Comparison of ENCODE assay signal across 25 cellular contexts in genomic region chr4:57051524-57051923, GRCh38. TPM values are rescaled to one million over a fixed set of nuclear protein-coding genes. Genes with fewer than 3 reads are reported as not detected.
A peak's percentile ranks its signal among the peaks of the same experiment; 100 is the strongest.
DNase-seq lines count a peak whose midpoint lies in the region; TF ChIP-seq lines count a peak whose summit lies in the region.
"Had no signal": no experiment of that assay in that cellular context is flagged by ENCODE, and none has a peak within 500 bp of the region (broad histone marks: within the 10 kb centered on the region; RNA-seq: fewer than 3 reads in every experiment).

No MANE protein-coding gene starts in this region.

- H3K9me3 Mint-ChIP-seq in nephron = peaks cover 5% of the 10 kb centered on the region
- no peaks in the 10 kb centered on the region for H3K9me3 Mint-ChIP-seq in activated naive CD4-positive, alpha-beta T cell treated with anti-CD3 and anti-CD28 coated beads, Interleukin-2, amount 10 ng/mL, durations not matched to agents 7 days and 5 days
- no peaks in the 10 kb centered on the region for H3K9me3 Mint-ChIP-seq in activated T-helper 2 cell treated with anti-CD3 and anti-CD28 coated beads, Interferon-gamma antibody, Interleukin-2, Interleukin-4, amounts not matched to agents 10 μg/mL and 5 μg/mL and 100 μg/mL, durations not matched to agents 14 hours and 24 hours and 36 hours
- H3K9me3 Mint-ChIP-seq: activated naive CD8-positive, alpha-beta T cell treated with anti-CD3 and anti-CD28 coated beads, Interleukin-2, amount 50 U/mL, for 24 hours; T-helper 2 cell treated with Interferon-gamma antibody and Interleukin-4, amounts not matched to agents 5 μg/mL and 100 μg/mL, for 36 hours had no signal

- H3K4me3 ChIP-seq in brain microvascular endothelial cell (ENCODE audit: low read depth, low read length) = no peak overlapping the region
- no peak overlapping the region for H3K4me3 ChIP-seq in subcutaneous abdominal adipose tissue (ENCODE audit: low read depth in 1 of 5, low read length in 5 of 5)
- H3K4me3 ChIP-seq: breast epithelium, hepatocyte, K562, lung, right lobe of liver, suprapubic skin had no signal

- peak overlapping the region in 2 of 3 experiments; percentile 12 to 16 for H3K27ac Mint-ChIP-seq in nephron
- H3K27ac Mint-ChIP-seq in activated naive CD4-positive, alpha-beta T cell treated with anti-CD3 and anti-CD28 coated beads, Interleukin-2, amount 10 ng/mL, durations not matched to agents 7 days and 5 days = no peak overlapping the region
- no peak overlapping the region for H3K27ac Mint-ChIP-seq in activated T-helper 2 cell treated with anti-CD3 and anti-CD28 coated beads, Interferon-gamma antibody, Interleukin-2, Interleukin-4, amounts not matched to agents 10 μg/mL and 5 μg/mL and 100 μg/mL, durations not matched to agents 14 hours and 24 hours and 36 hours
- H3K27ac Mint-ChIP-seq: activated naive CD8-positive, alpha-beta T cell treated with anti-CD3 and anti-CD28 coated beads, Interleukin-2, amount 50 U/mL, for 24 hours; T-helper 2 cell treated with Interferon-gamma antibody and Interleukin-4, amounts not matched to agents 5 μg/mL and 100 μg/mL, for 36 hours had no signal

- DNase-seq in NOMO-1 treated with dmso at 0.1 percent for 144 hours (lab: John Stamatoyannopoulos, UW; ENCODE audit: unreplicated experiment) (peak; percentile 4), NOMO-1 treated with DMSO at 0.1 percent for 48 hours (lab: John Stamatoyannopoulos, UW; ENCODE audit: unreplicated experiment) (no peak), brain microvascular endothelial cell (no peak), hypothalamus (lab: John Stamatoyannopoulos, UW) (no peak)
- no peak for DNase-seq in activated naive CD4-positive, alpha-beta T cell treated with anti-CD3 and anti-CD28 coated beads, Interleukin-2, amount 10 ng/mL, durations not matched to agents 7 days and 5 days
- DNase-seq in activated T-helper 2 cell treated with anti-CD3 and anti-CD28 coated beads, Interferon-gamma antibody, Interleukin-2, Interleukin-4, amounts not matched to agents 10 μg/mL and 5 μg/mL and 100 μg/mL, durations not matched to agents 14 hours and 24 hours and 36 hours (ENCODE audit: low spot score) = no peak
- DNase-seq: 8988T; activated CD4-positive, alpha-beta T cell treated with anti-CD3 and anti-CD28 coated beads, Interleukin-2, amount 50 U/mL, for 4 hours; activated effector memory CD4-positive, alpha-beta T cell treated with anti-CD3 and anti-CD28 coated beads, Interleukin-2, amount 50 U/mL, for 16 hours; activated naive CD8-positive, alpha-beta T cell treated with anti-CD3 and anti-CD28 coated beads, Interleukin-2, amount 50 U/mL, for 24 hours; cortex of kidney; DMS53; GDM1; MM.1S; NK-92 treated with Interleukin-12 subunit alpha and Interleukin-12 subunit beta, amount 100 ng/mL, for 24 hours; right lobe of liver; SK-N-SH had no signal

- no peak overlapping the region for H3K4me3 Mint-ChIP-seq in nephron
- H3K4me3 Mint-ChIP-seq in activated naive CD4-positive, alpha-beta T cell treated with anti-CD3 and anti-CD28 coated beads, Interleukin-2, amount 10 ng/mL, durations not matched to agents 7 days and 5 days = no peak overlapping the region
- no peak overlapping the region for H3K4me3 Mint-ChIP-seq in activated T-helper 2 cell treated with anti-CD3 and anti-CD28 coated beads, Interferon-gamma antibody, Interleukin-2, Interleukin-4, amounts not matched to agents 10 μg/mL and 5 μg/mL and 100 μg/mL, durations not matched to agents 14 hours and 24 hours and 36 hours (ENCODE audit: low read depth)
- H3K4me3 Mint-ChIP-seq: activated naive CD8-positive, alpha-beta T cell treated with anti-CD3 and anti-CD28 coated beads, Interleukin-2, amount 50 U/mL, for 24 hours; T-helper 2 cell treated with Interferon-gamma antibody and Interleukin-4, amounts not matched to agents 5 μg/mL and 100 μg/mL, for 36 hours had no signal

- H3K27ac ChIP-seq in brain microvascular endothelial cell = peak overlapping the region; percentile 33
- H3K27ac ChIP-seq in subcutaneous abdominal adipose tissue (ENCODE audit: low read depth, low read length) = peak overlapping the region; percentile 12
- H3K27ac ChIP-seq: hepatocyte, right lobe of liver, suprapubic skin had no signal

- in situ Hi-C loops in brain microvascular endothelial cell (cut with HindIII; ENCODE audit: low pct_ligation_motif_present, low sequenced_read_pairs) = no loop called here

- TF ChIP-seq CTCF in brain microvascular endothelial cell (IDR thresholded peaks at IDR 0.05; ENCODE audit: low read depth, low read length, missing control alignments) (no peak), nephron (IDR thresholded peaks at IDR 0.05; ENCODE audit: unreplicated experiment in 3 of 3) (no peak)

- no peak overlapping the region for H3K9ac ChIP-seq in subcutaneous abdominal adipose tissue (ENCODE audit: low read length in 5 of 5)
- H3K9ac ChIP-seq: SK-N-SH had no signal

- CTCF ChIA-PET in activated naive CD4-positive, alpha-beta T cell treated with anti-CD3 and anti-CD28 coated beads, Interleukin-2, amount 10 ng/mL, durations not matched to agents 7 days and 5 days (lab: Charles Lee) = no interaction called here

- intact Hi-C loops in activated T-helper 2 cell treated with anti-CD3 and anti-CD28 coated beads, Interferon-gamma antibody, Interleukin-2, Interleukin-4, amounts not matched to agents 10 μg/mL and 5 μg/mL and 100 μg/mL, durations not matched to agents 14 hours and 24 hours and 36 hours (cut with micrococcal nuclease) = no loop called here

- H3K27me3 Mint-ChIP-seq in nephron (ENCODE audit: low read depth) = peaks cover 3% of the 10 kb centered on the region
- H3K27me3 Mint-ChIP-seq in activated naive CD4-positive, alpha-beta T cell treated with anti-CD3 and anti-CD28 coated beads, Interleukin-2, amount 10 ng/mL, durations not matched to agents 7 days and 5 days = peaks cover 14% of the 10 kb centered on the region
- peaks cover 9% of the 10 kb centered on the region for H3K27me3 Mint-ChIP-seq in activated T-helper 2 cell treated with anti-CD3 and anti-CD28 coated beads, Interferon-gamma antibody, Interleukin-2, Interleukin-4, amounts not matched to agents 10 μg/mL and 5 μg/mL and 100 μg/mL, durations not matched to agents 14 hours and 24 hours and 36 hours (ENCODE audit: low read depth)

- peaks cover 15% of the 10 kb centered on the region for H3K4me1 Mint-ChIP-seq in nephron
- no peaks in the 10 kb centered on the region for H3K4me1 Mint-ChIP-seq in activated naive CD4-positive, alpha-beta T cell treated with anti-CD3 and anti-CD28 coated beads, Interleukin-2, amount 10 ng/mL, durations not matched to agents 7 days and 5 days
- no peaks in the 10 kb centered on the region for H3K4me1 Mint-ChIP-seq in activated T-helper 2 cell treated with anti-CD3 and anti-CD28 coated beads, Interferon-gamma antibody, Interleukin-2, Interleukin-4, amounts not matched to agents 10 μg/mL and 5 μg/mL and 100 μg/mL, durations not matched to agents 14 hours and 24 hours and 36 hours (ENCODE audit: low read depth)
- H3K4me1 Mint-ChIP-seq: activated naive CD8-positive, alpha-beta T cell treated with anti-CD3 and anti-CD28 coated beads, Interleukin-2, amount 50 U/mL, for 24 hours had no signal

- H3K36me3 ChIP-seq in brain microvascular endothelial cell (replicated peaks) (peaks cover 59% of the 10 kb centered on the region), subcutaneous abdominal adipose tissue (ENCODE audit: control insufficient read depth in 5 of 5, insufficient read depth in 5 of 5, low read length in 5 of 5) (no peaks in the 10 kb centered on the region)
- H3K36me3 ChIP-seq: breast epithelium, right lobe of liver, suprapubic skin had no signal

- H3K9me3 ChIP-seq in subcutaneous abdominal adipose tissue (ENCODE audit: control insufficient read depth in 5 of 5, low read length in 5 of 5) = no peaks in the 10 kb centered on the region
- H3K9me3 ChIP-seq: breast epithelium, right lobe of liver, SK-N-SH, suprapubic skin had no signal

- H3K36me3 Mint-ChIP-seq in nephron (ENCODE audit: low read depth) = peaks cover 26% of the 10 kb centered on the region
- H3K36me3 Mint-ChIP-seq in activated naive CD4-positive, alpha-beta T cell treated with anti-CD3 and anti-CD28 coated beads, Interleukin-2, amount 10 ng/mL, durations not matched to agents 7 days and 5 days = no peaks in the 10 kb centered on the region
- no peaks in the 10 kb centered on the region for H3K36me3 Mint-ChIP-seq in activated T-helper 2 cell treated with anti-CD3 and anti-CD28 coated beads, Interferon-gamma antibody, Interleukin-2, Interleukin-4, amounts not matched to agents 10 μg/mL and 5 μg/mL and 100 μg/mL, durations not matched to agents 14 hours and 24 hours and 36 hours (ENCODE audit: low read depth)

- peaks cover 0 to 43% (median 9%) of the 10 kb centered on the region in 5 donors for H3K4me1 ChIP-seq in subcutaneous abdominal adipose tissue (ENCODE audit: control insufficient read depth in 5 of 5, insufficient read depth in 5 of 5, low read length in 5 of 5)
- H3K4me1 ChIP-seq: breast epithelium, right lobe of liver had no signal

- no peaks in the 10 kb centered on the region for H3K27me3 ChIP-seq in brain microvascular endothelial cell (replicated peaks)
- H3K27me3 ChIP-seq in subcutaneous abdominal adipose tissue (ENCODE audit: control insufficient read depth in 5 of 5, insufficient read depth in 4 of 5, low read length in 5 of 5) = peaks cover 0 to 2% (median 0%) of the 10 kb centered on the region in 5 donors
- H3K27me3 ChIP-seq: breast epithelium, hepatocyte, right lobe of liver, suprapubic skin had no signal

RNA-seq across cellular contexts. Expression of gene IGFBP7, which starts 58.7 kb away (rescaled TPM):
- total RNA-seq in activated T-helper 2 cell treated with anti-CD3 and anti-CD28 coated beads, Interferon-gamma antibody, Interleukin-2, Interleukin-4, amounts not matched to agents 10 μg/mL and 5 μg/mL and 100 μg/mL, durations not matched to agents 14 hours and 24 hours and 36 hours = not detected in 2 replicates

Comparison
In these comparisons a context has a peak if more than half of its experiments do, and no peak if none do; other contexts are left out.
1. H3K27ac Mint-ChIP-seq: peak in nephron (2 of 3); none in activated naive CD4-positive, alpha-beta T cell treated with anti-CD3 and anti-CD28 coated beads, Interleukin-2, amount 10 ng/mL, durations not matched to agents 7 days and 5 days (single experiment) and activated T-helper 2 cell treated with anti-CD3 and anti-CD28 coated beads, Interferon-gamma antibody, Interleukin-2, Interleukin-4, amounts not matched to agents 10 μg/mL and 5 μg/mL and 100 μg/mL, durations not matched to agents 14 hours and 24 hours and 36 hours (single experiment).